ENCODE assay signal across 1 cellular context in genomic region chr17:42676424-42677011, GRCh38.
TF ChIP-seq lines count a peak whose summit lies in the region.

A gene with protein sequence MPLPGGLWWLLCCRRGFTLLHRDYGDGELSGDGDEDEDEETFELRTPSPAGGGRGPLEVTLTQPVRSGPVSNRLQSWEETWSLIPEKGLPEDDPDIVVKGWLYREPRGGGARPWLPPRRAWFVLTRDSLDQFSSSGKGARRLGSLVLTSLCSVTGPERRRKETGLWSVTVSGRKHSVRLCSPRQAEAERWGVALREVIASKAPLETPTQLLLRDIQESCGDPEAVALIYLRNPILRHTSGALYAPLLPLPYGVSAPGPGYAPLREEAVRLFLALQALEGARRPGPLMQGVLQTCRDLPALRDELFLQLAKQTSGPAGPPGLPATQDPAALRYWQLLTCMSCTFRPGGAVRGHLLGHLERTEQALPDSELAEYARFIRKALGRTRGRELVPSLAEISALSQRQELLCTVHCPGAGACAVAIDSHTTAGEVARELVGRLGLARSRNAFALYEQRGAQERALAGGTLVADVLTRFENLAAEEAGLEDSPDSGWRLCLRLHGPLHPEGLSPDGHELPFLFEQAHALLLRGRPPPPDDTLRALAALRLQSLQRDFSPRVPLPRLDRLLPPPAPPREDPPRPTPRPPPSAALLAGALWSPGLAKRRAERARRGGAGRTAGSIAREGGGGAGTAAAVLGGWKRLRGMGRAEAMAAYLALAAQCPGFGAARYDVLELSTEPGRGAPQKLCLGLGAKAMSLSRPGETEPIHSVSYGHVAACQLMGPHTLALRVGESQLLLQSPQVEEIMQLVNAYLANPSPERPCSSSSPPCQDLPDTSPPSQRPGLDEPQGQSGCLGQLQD (minus strand): TSS chr17:42676994. CDS start chr17:42676563, 431 bp downstream.

TF ChIP-seq in endothelial cell of umbilical vein, 7 proteins besides CTCF, POLR2A, EP300 and RAD21 (continued from another document):
- peak; percentile 62 for TF ChIP-seq POLR2AphosphoS5 (IDR thresholded peaks at IDR 0.05; ENCODE audit: insufficient read depth, low read depth, low read length)
- TF ChIP-seq FOS (IDR thresholded peaks at IDR 0.05; ENCODE audit: borderline replicate concordance, insufficient read depth, low read length): no peak
- no peak for TF ChIP-seq JUN (IDR thresholded peaks at IDR 0.05; ENCODE audit: borderline replicate concordance, insufficient read depth, insufficient read length, low read depth)
